ENCODE assay signal across 28 cellular contexts in the genomic region with DNA sequence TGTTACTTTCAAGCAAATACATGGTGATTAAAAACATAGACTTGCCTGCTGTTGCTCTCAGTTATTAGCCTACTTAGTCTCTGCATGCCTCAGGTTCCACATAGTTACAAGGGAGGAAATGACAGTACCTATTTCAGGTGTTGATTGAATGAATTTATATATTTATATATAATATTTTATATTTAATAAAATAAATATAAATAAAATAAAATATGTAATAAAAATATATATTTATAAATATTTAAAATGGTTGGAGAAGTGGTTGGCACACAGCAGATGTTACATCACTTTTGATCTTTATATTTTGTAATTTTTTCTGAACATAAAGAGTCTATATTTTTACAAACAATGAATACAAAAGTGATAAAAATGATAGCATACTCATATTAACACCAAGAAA.
"Had no signal": no experiment of that assay in that cellular context is flagged by ENCODE, and none has a peak within 500 bp of the region (broad histone marks: within the 10 kb centered on the region; RNA-seq: fewer than 3 reads in every experiment).

No MANE protein-coding gene starts in this region.

- ATAC-seq: effector memory CD8-positive, alpha-beta T cell; esophagus mucosa; foreskin keratinocyte; gastrocnemius medialis; gastroesophageal sphincter; heart left ventricle; heart right ventricle had no signal

- H3K27ac Mint-ChIP-seq: dendritic cell treated with granulocyte-macrophage colony-stimulating factor and Interleukin-4, amounts not matched to agents 40 ng/mL and 50 ng/mL, for 4 days; effector memory CD8-positive, alpha-beta T cell; endodermal cell had no signal

- H3K4me3 ChIP-seq: colonic mucosa, coronary artery, dorsolateral prefrontal cortex, esophagus muscularis mucosa, esophagus squamous epithelium, gastrocnemius medialis, gastroesophageal sphincter, heart left ventricle, heart right ventricle, hepatocyte had no signal

- H3K4me1 ChIP-seq: colonic mucosa, esophagus muscularis mucosa, esophagus squamous epithelium, foreskin keratinocyte, gastrocnemius medialis, gastroesophageal sphincter, heart left ventricle, heart right ventricle had no signal

- H3K9me3 ChIP-seq: gastrocnemius medialis had no signal

- H3K4me3 Mint-ChIP-seq: dendritic cell treated with granulocyte-macrophage colony-stimulating factor and Interleukin-4, amounts not matched to agents 40 ng/mL and 50 ng/mL, for 4 days; effector memory CD8-positive, alpha-beta T cell; endodermal cell had no signal

- H3K27ac ChIP-seq: colonic mucosa, coronary artery, dorsolateral prefrontal cortex, epithelial cell of prostate, esophagus muscularis mucosa, esophagus squamous epithelium, foreskin keratinocyte, gastrocnemius medialis, gastroesophageal sphincter, heart left ventricle, heart right ventricle, hepatocyte had no signal

- H3K36me3 ChIP-seq: colonic mucosa, esophagus muscularis mucosa, esophagus squamous epithelium, gastrocnemius medialis, gastroesophageal sphincter, heart left ventricle, heart right ventricle had no signal

- DNase-seq: colonic mucosa; cortex of kidney; dermis blood vessel endothelial cell; dorsolateral prefrontal cortex; effector CD4-positive, alpha-beta T cell; effector CD8-positive, alpha-beta T cell; effector memory CD4-positive, alpha-beta T cell; effector memory CD8-positive, alpha-beta T cell; endodermal cell; erythroblast; esophagus squamous epithelium; foreskin fibroblast; foreskin keratinocyte; foreskin melanocyte; gastrocnemius medialis; glutamatergic neuron; head of caudate nucleus; heart left ventricle; heart right ventricle had no signal

- H3K27me3 ChIP-seq: colonic mucosa, dorsolateral prefrontal cortex, esophagus muscularis mucosa, esophagus squamous epithelium, foreskin keratinocyte, gastrocnemius medialis, gastroesophageal sphincter, heart left ventricle, heart right ventricle, hepatocyte had no signal

- H3K27me3 Mint-ChIP-seq: dendritic cell treated with granulocyte-macrophage colony-stimulating factor and Interleukin-4, amounts not matched to agents 40 ng/mL and 50 ng/mL, for 4 days; effector memory CD8-positive, alpha-beta T cell had no signal

- FAIRE-seq: endometrium, endothelial cell of umbilical vein had no signal
